Comparison of ENCODE assay signal across 8 cellular contexts in the genomic region with DNA sequence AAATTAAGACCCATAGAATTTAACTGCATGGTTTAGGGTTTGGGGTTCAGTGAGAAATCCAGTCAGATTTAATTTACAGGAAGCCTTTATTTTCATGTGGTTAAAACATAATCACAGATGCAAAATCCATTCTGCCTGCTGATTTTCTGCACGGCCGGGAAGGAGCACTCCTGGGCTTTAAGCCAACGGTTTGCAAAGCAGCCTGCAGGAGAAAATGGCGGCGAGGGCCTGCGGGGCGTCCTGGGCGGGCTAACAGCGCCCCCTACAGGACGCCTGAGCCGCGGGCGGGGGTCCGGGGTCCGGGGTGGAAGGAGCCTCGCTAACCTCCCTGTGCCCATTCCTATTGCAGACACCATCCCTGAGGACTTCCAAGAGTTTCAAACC. TPM values are rescaled to one million over a fixed set of nuclear protein-coding genes. Genes with fewer than 3 reads are reported as not detected.
DNase-seq lines count a peak whose midpoint lies in the region; ATAC-seq and TF ChIP-seq lines count a peak whose summit lies in the region.

No MANE protein-coding gene starts in this region.

- POLR2A ChIA-PET in Caco-2 (lab: Charles Lee) = no interaction called here

- no peaks in the 10 kb centered on the region for H3K27me3 ChIP-seq in Caco-2 (replicated peaks; ENCODE audit: control insufficient read depth, insufficient read depth, low read length)

- no peak overlapping the region for H3K27ac Mint-ChIP-seq in Caco-2 (ENCODE audit: unreplicated experiment)

- intact Hi-C loops in Caco-2 (cut with micrococcal nuclease; ENCODE audit: unreplicated experiment) (loop anchor here (1.0 to 2.0 kb wide), 3 partner anchors 157 to 379 kb away; no protein-coding TSS in a partner anchor), left ventricle myocardium superior (cut with micrococcal nuclease) (no loop called here)

- no peak overlapping the region for H3K4me3 ChIP-seq in Caco-2 (ENCODE audit: low read depth, low read length)

- H3K4me3 Mint-ChIP-seq in Caco-2 (ENCODE audit: unreplicated experiment) = no peak overlapping the region

- in situ Hi-C loops in KBM-7 (cut with MboI; ENCODE audit: low pct_unique_long_range_greater_than_20kb, low sequenced_read_pairs) = no loop called here

- H3K27me3 Mint-ChIP-seq in Caco-2 (ENCODE audit: insufficient read depth, unreplicated experiment) = no peaks in the 10 kb centered on the region

- TF ChIP-seq CTCF in Caco-2 (IDR thresholded peaks at IDR 0.05; ENCODE audit: insufficient read depth in 1 of 2, low read depth in 1 of 2, low read length in 1 of 2, severe bottlenecking in 1 of 2, unreplicated experiment in 1 of 2) = peak; percentile 60 to 85

- H3K9me3 Mint-ChIP-seq in Caco-2 (ENCODE audit: unreplicated experiment) = no peaks in the 10 kb centered on the region

- H3K36me3 Mint-ChIP-seq in Caco-2 (ENCODE audit: insufficient read depth, unreplicated experiment) = no peaks in the 10 kb centered on the region

- H3K4me1 Mint-ChIP-seq in Caco-2 (ENCODE audit: low read depth, unreplicated experiment) = no peaks in the 10 kb centered on the region

- peak in 1 of 2 experiments; percentile 41 for DNase-seq in Caco-2
- DNase-seq in KBM-7 = peak; percentile 71
- DNase-seq in SHP77 (lab: John Stamatoyannopoulos, UW) = peak; percentile 40 to 68
- peak in 54 of 56 donors; percentile 4 to 79 (median 55) for DNase-seq in amygdala (lab: John Stamatoyannopoulos, UW)
- DNase-seq in left ventricle myocardium superior = peak; percentile 84
- peak; percentile 23 for DNase-seq in renal cortical epithelial cell (ENCODE audit: low read depth)
- DNase-seq in NCI-H1436 (lab: John Stamatoyannopoulos, UW) = no peak

- no peaks in the 10 kb centered on the region for H3K4me1 ChIP-seq in Caco-2

- H3K9me3 ChIP-seq in Caco-2 = no peaks in the 10 kb centered on the region

- H3K36me3 ChIP-seq in Caco-2 (ENCODE audit: control insufficient read depth, insufficient read depth, low read length) = no peaks in the 10 kb centered on the region

- ATAC-seq in left ventricle myocardium superior (peak; percentile 88), GM18867 (IDR thresholded peaks at IDR 0.05; ENCODE audit: unreplicated experiment) (no peak)

- BruUV-seq in Caco-2 (replicated peaks; lab: Mats Ljungman, UMichigan) = no TSS peak

- CTCF ChIA-PET in Caco-2 (lab: Charles Lee) = interaction anchor here (1.9 kb wide), 1 partner anchor 36 kb away, joined by 12 read pairs; no protein-coding TSS in a partner anchor

RNA-seq across cellular contexts. Expression of gene THBS4, which starts 47.6 kb away (rescaled TPM):
- total RNA-seq in Caco-2 (2022) (0.28 TPM in 1 of 2 replicates, not detected in the other), left ventricle myocardium superior (29.5 TPM), renal cortical epithelial cell (0.55 and 0.87 TPM in 2 replicates)

Comparison
In these comparisons a context has a peak if more than half of its experiments do, and no peak if none do; other contexts are left out.
1. RNA of gene THBS4, which starts 47.6 kb away (total RNA-seq): 29.5 TPM in left ventricle myocardium superior (single experiment); 0.55 to 0.87 TPM in renal cortical epithelial cell and 0.28 TPM in Caco-2; every median in the first group is over 10 times any median in the second.